Comparison of ENCODE assay signal across 10 cellular contexts in genomic region chr13:29934531-29935308, GRCh38.
DNase-seq lines count a peak whose midpoint lies in the region; ATAC-seq lines count a peak whose summit lies in the region.
"Had no signal": no experiment of that assay in that cellular context is flagged by ENCODE, and none has a peak within 500 bp of the region (broad histone marks: within the 10 kb centered on the region; RNA-seq: fewer than 3 reads in every experiment).

No MANE protein-coding gene starts in this region.

- peak; percentile 7 to 58 for ATAC-seq in activated naive CD4-positive, alpha-beta T cell treated with anti-CD3 and anti-CD28 coated beads, Interleukin-2, amount 50 U/mL, for 72 hours
- ATAC-seq: SK-N-SH treated with all-trans-retinoic acid at 6 μM for 48 hours had no signal

- H3K27ac Mint-ChIP-seq in activated naive CD4-positive, alpha-beta T cell treated with anti-CD3 and anti-CD28 coated beads, Interleukin-2, amount 50 U/mL, for 72 hours: peak overlapping the region; percentile 23 to 83
- H3K27ac Mint-ChIP-seq: HFFc6 had no signal

- no peaks in the 10 kb centered on the region for H3K36me3 Mint-ChIP-seq in activated naive CD4-positive, alpha-beta T cell treated with anti-CD3 and anti-CD28 coated beads, Interleukin-2, amount 50 U/mL, for 72 hours

- no peaks in the 10 kb centered on the region for H3K9me3 Mint-ChIP-seq in activated naive CD4-positive, alpha-beta T cell treated with anti-CD3 and anti-CD28 coated beads, Interleukin-2, amount 50 U/mL, for 72 hours
- H3K9me3 Mint-ChIP-seq: HFFc6 had no signal

- DNase-seq in activated T-cell treated with anti-CD3 and anti-CD28 coated beads, Interleukin-2, amount 50 U/mL, for 1 hour: peak; percentile 23
- DNase-seq in activated T-cell treated with anti-CD3 and anti-CD28 coated beads for 4 hours (no peak), NCI-H2107 (lab: John Stamatoyannopoulos, UW) (peak; percentile 6), occipital lobe (lab: John Stamatoyannopoulos, UW) (peak; percentile 15), glomerular visceral epithelial cell (ENCODE audit: extremely low spot score) (no peak), Ammon's horn (ENCODE audit: low spot score) (no peak)
- DNase-seq in activated naive CD4-positive, alpha-beta T cell treated with anti-CD3 and anti-CD28 coated beads, Interleukin-2, amount 50 U/mL, for 72 hours (ENCODE audit: low spot score in 2 of 2): peak in 1 of 2 donors; percentile 52
- no peak for DNase-seq in NK-92 treated with Interleukin-12 subunit alpha and Interleukin-12 subunit beta, amount 100 ng/mL, for 24 hours (lab: John Stamatoyannopoulos, UW)
- DNase-seq: HFFc6 had no signal

Comparison
In these comparisons a context has a peak if more than half of its experiments do, and no peak if none do; other contexts are left out.
1. DNase-seq: peak in activated T-cell treated with anti-CD3 and anti-CD28 coated beads, Interleukin-2, amount 50 U/mL, for 1 hour (single experiment), NCI-H2107 (single experiment) and occipital lobe (single experiment); none in activated T-cell treated with anti-CD3 and anti-CD28 coated beads for 4 hours (single experiment), glomerular visceral epithelial cell (single experiment), Ammon's horn (single experiment) and NK-92 treated with Interleukin-12 subunit alpha and Interleukin-12 subunit beta, amount 100 ng/mL, for 24 hours (single experiment).